ENCODE assay signal across 18 cellular contexts in genomic region chr15:52680756-52681155, GRCh38. TPM values are rescaled to one million over a fixed set of nuclear protein-coding genes. Genes with fewer than 3 reads are reported as not detected.
DNase-seq lines count a peak whose midpoint lies in the region; ATAC-seq and TF ChIP-seq lines count a peak whose summit lies in the region.
"Had no signal": no experiment of that assay in that cellular context is flagged by ENCODE, and none has a peak within 500 bp of the region (broad histone marks: within the 10 kb centered on the region; RNA-seq: fewer than 3 reads in every experiment).

No MANE protein-coding gene starts in this region.

- H3K9me3 ChIP-seq in cardiac muscle cell (ENCODE audit: low read depth), result no peaks in the 10 kb centered on the region
- H3K9me3 ChIP-seq in OCI-LY7 (ENCODE audit: low read length), result no peaks in the 10 kb centered on the region
- no peaks in the 10 kb centered on the region for H3K9me3 ChIP-seq in subcutaneous abdominal adipose tissue (ENCODE audit: control insufficient read depth in 5 of 5, low read length in 5 of 5)
- no peaks in the 10 kb centered on the region for H3K9me3 ChIP-seq in mucosa of descending colon
- H3K9me3 ChIP-seq: SJSA1 had no signal

- H3K36me3 Mint-ChIP-seq in memory B cell, result peaks cover 14% of the 10 kb centered on the region
- H3K36me3 Mint-ChIP-seq in activated T-helper 1 cell treated with anti-CD3 and anti-CD28 coated beads, Interleukin-12 subunit alpha, Interleukin-12 subunit beta, Interleukin-2, Interleukin-4 antibody, amounts not matched to agents 30 ng/mL and 10 ng/mL and 1 ng/mL, durations not matched to agents 14 hours and 24 hours and 36 hours (ENCODE audit: low read depth), result peaks cover 10% of the 10 kb centered on the region

- CTCF ChIA-PET in OCI-LY7 (lab: Charles Lee; ENCODE audit: unreplicated experiment), result interaction anchor here (1.2 kb wide), 1 partner anchor 50 kb away, joined by 3 read pairs; no protein-coding TSS in a partner anchor

- H3K4me3 ChIP-seq in cardiac muscle cell (peak overlapping the region; percentile 79), OCI-LY7 (ENCODE audit: low read depth, low read length, poor library complexity, severe bottlenecking) (peak overlapping the region; percentile 80), subcutaneous abdominal adipose tissue (ENCODE audit: low read depth in 1 of 5, low read length in 5 of 5) (no peak overlapping the region), mucosa of descending colon (no peak overlapping the region)
- H3K4me3 ChIP-seq: SJSA1 had no signal

- H3K27me3 ChIP-seq in cardiac muscle cell (no peaks in the 10 kb centered on the region), subcutaneous abdominal adipose tissue (ENCODE audit: control insufficient read depth in 5 of 5, insufficient read depth in 4 of 5, low read length in 5 of 5) (no peaks in the 10 kb centered on the region)
- H3K27me3 ChIP-seq: SJSA1 had no signal

- H3K36me3 ChIP-seq in cardiac muscle cell, result peaks cover 4% of the 10 kb centered on the region
- peaks cover 10% of the 10 kb centered on the region for H3K36me3 ChIP-seq in OCI-LY7 (ENCODE audit: insufficient read depth, low read length)
- H3K36me3 ChIP-seq in subcutaneous abdominal adipose tissue (ENCODE audit: control insufficient read depth in 5 of 5, insufficient read depth in 5 of 5, low read length in 5 of 5), result peaks cover 0 to 6% (median 3%) of the 10 kb centered on the region in 5 donors
- no peaks in the 10 kb centered on the region for H3K36me3 ChIP-seq in mucosa of descending colon (ENCODE audit: low read depth)
- H3K36me3 ChIP-seq: SJSA1 had no signal

- intact Hi-C loops in left ventricle myocardium superior (cut with micrococcal nuclease), result no loop called here
- intact Hi-C loops in OCI-LY7 (cut with micrococcal nuclease; ENCODE audit: unreplicated experiment), result loop anchor here (2.0 to 5.0 kb wide), 2 partner anchors 213 to 458 kb away; no protein-coding TSS in a partner anchor
- intact Hi-C loops in activated T-helper 1 cell treated with anti-CD3 and anti-CD28 coated beads, Interleukin-12 subunit alpha, Interleukin-12 subunit beta, Interleukin-2, Interleukin-4 antibody, amounts not matched to agents 30 ng/mL and 10 ng/mL and 1 ng/mL, durations not matched to agents 14 hours and 24 hours and 36 hours (cut with micrococcal nuclease), result no loop called here
- intact Hi-C loops in mucosa of descending colon (cut with DNase I, micrococcal nuclease), result no loop called here

- peak overlapping the region; percentile 78 for H3K4me3 Mint-ChIP-seq in memory B cell
- H3K4me3 Mint-ChIP-seq in activated T-helper 1 cell treated with anti-CD3 and anti-CD28 coated beads, Interleukin-12 subunit alpha, Interleukin-12 subunit beta, Interleukin-2, Interleukin-4 antibody, amounts not matched to agents 30 ng/mL and 10 ng/mL and 1 ng/mL, durations not matched to agents 14 hours and 24 hours and 36 hours, result no peak overlapping the region

- H3K4me2 ChIP-seq in OCI-LY7 (ENCODE audit: low read length), result peak overlapping the region; percentile 92

- TF ChIP-seq CTCF in cardiac muscle cell (IDR thresholded peaks at IDR 0.05; ENCODE audit: low read depth, low read length) (no peak), OCI-LY7 (conservative IDR thresholded peaks at IDR 0.05; ENCODE audit: low read length) (no peak), mucosa of descending colon (IDR thresholded peaks at IDR 0.05) (no peak)

- H3K9ac ChIP-seq in subcutaneous abdominal adipose tissue (ENCODE audit: low read length in 5 of 5), result no peak overlapping the region

- H4K20me1 ChIP-seq in OCI-LY7 (ENCODE audit: insufficient read depth, low read length), result no peaks in the 10 kb centered on the region

- peaks cover 40% of the 10 kb centered on the region for H3K79me2 ChIP-seq in OCI-LY7 (ENCODE audit: insufficient read depth, low read depth, low read length)

- no peak for ATAC-seq in left ventricle myocardium superior
- peak; percentile 12 for ATAC-seq in memory B cell (ENCODE audit: low read depth)
- no peak for ATAC-seq in mucosa of descending colon
- ATAC-seq: left lobe of liver; stimulated activated naive CD8-positive, alpha-beta T cell treated with anti-CD3 and anti-CD28 coated beads, Interleukin-15, amount 100 ng/mL, for 72 hours had no signal

- H3K9me3 Mint-ChIP-seq in memory B cell, result no peaks in the 10 kb centered on the region
- H3K9me3 Mint-ChIP-seq in activated T-helper 1 cell treated with anti-CD3 and anti-CD28 coated beads, Interleukin-12 subunit alpha, Interleukin-12 subunit beta, Interleukin-2, Interleukin-4 antibody, amounts not matched to agents 30 ng/mL and 10 ng/mL and 1 ng/mL, durations not matched to agents 14 hours and 24 hours and 36 hours, result no peaks in the 10 kb centered on the region
- H3K9me3 Mint-ChIP-seq: CD8-positive, alpha-beta memory T cell; stimulated activated naive CD8-positive, alpha-beta T cell treated with anti-CD3 and anti-CD28 coated beads, Interleukin-15, amount 100 ng/mL, for 72 hours had no signal

- peaks cover 21% of the 10 kb centered on the region for H3K4me1 ChIP-seq in cardiac muscle cell (ENCODE audit: low read depth)
- H3K4me1 ChIP-seq in OCI-LY7 (ENCODE audit: insufficient read depth, low read length, poor library complexity, severe bottlenecking), result peaks cover 72% of the 10 kb centered on the region
- peaks cover 2 to 28% (median 26%) of the 10 kb centered on the region in 5 donors for H3K4me1 ChIP-seq in subcutaneous abdominal adipose tissue (ENCODE audit: control insufficient read depth in 5 of 5, insufficient read depth in 5 of 5, low read length in 5 of 5)
- peaks cover 10% of the 10 kb centered on the region for H3K4me1 ChIP-seq in mucosa of descending colon (ENCODE audit: low read depth)
- H3K4me1 ChIP-seq: SJSA1 had no signal

- H3K27ac ChIP-seq in cardiac muscle cell (peak overlapping the region; percentile 92), OCI-LY7 (ENCODE audit: low read depth, low read length, poor library complexity, severe bottlenecking) (peak overlapping the region; percentile 99), subcutaneous abdominal adipose tissue (ENCODE audit: low read depth, low read length) (peak overlapping the region; percentile 99)
- H3K27ac ChIP-seq: SJSA1 had no signal

- H3K27me3 Mint-ChIP-seq in memory B cell, result no peaks in the 10 kb centered on the region
- H3K27me3 Mint-ChIP-seq in activated T-helper 1 cell treated with anti-CD3 and anti-CD28 coated beads, Interleukin-12 subunit alpha, Interleukin-12 subunit beta, Interleukin-2, Interleukin-4 antibody, amounts not matched to agents 30 ng/mL and 10 ng/mL and 1 ng/mL, durations not matched to agents 14 hours and 24 hours and 36 hours (ENCODE audit: insufficient read depth), result peaks cover 2% of the 10 kb centered on the region
- H3K27me3 Mint-ChIP-seq: stimulated activated naive CD8-positive, alpha-beta T cell treated with anti-CD3 and anti-CD28 coated beads, Interleukin-15, amount 100 ng/mL, for 72 hours had no signal

- BruUV-seq in OCI-LY7 (replicated peaks; lab: Mats Ljungman, UMichigan), result no TSS peak

- no peaks in the 10 kb centered on the region for H3K9me2 ChIP-seq in OCI-LY7 (ENCODE audit: insufficient read depth, low read length)

- peaks cover 32% of the 10 kb centered on the region for H3K4me1 Mint-ChIP-seq in memory B cell
- H3K4me1 Mint-ChIP-seq in activated T-helper 1 cell treated with anti-CD3 and anti-CD28 coated beads, Interleukin-12 subunit alpha, Interleukin-12 subunit beta, Interleukin-2, Interleukin-4 antibody, amounts not matched to agents 30 ng/mL and 10 ng/mL and 1 ng/mL, durations not matched to agents 14 hours and 24 hours and 36 hours (ENCODE audit: low read depth), result peaks cover 33% of the 10 kb centered on the region

- POLR2A ChIA-PET in OCI-LY7 (lab: Charles Lee), result interaction anchor here (0.5 to 8.2 kb wide), 10 partner anchors 7 to 458 kb away, joined by 3 to 76 read pairs (median 4); no protein-coding TSS in a partner anchor

- H3K27ac Mint-ChIP-seq in memory B cell, result peak overlapping the region; percentile 98
- H3K27ac Mint-ChIP-seq in activated T-helper 1 cell treated with anti-CD3 and anti-CD28 coated beads, Interleukin-12 subunit alpha, Interleukin-12 subunit beta, Interleukin-2, Interleukin-4 antibody, amounts not matched to agents 30 ng/mL and 10 ng/mL and 1 ng/mL, durations not matched to agents 14 hours and 24 hours and 36 hours, result no peak overlapping the region
- H3K27ac Mint-ChIP-seq: stimulated activated naive CD8-positive, alpha-beta T cell treated with anti-CD3 and anti-CD28 coated beads, Interleukin-15, amount 100 ng/mL, for 72 hours had no signal

- H2AFZ ChIP-seq in OCI-LY7 (ENCODE audit: low read length), result peak overlapping the region; percentile 5; the same call in 1 of the 2 replicates

- DNase-seq in cardiac muscle cell (ENCODE audit: low read depth in 1 of 2, low spot score in 1 of 2) (no peak), left ventricle myocardium superior (no peak), OCI-LY7 (ENCODE audit: low spot score) (peak; percentile 86), memory B cell (ENCODE audit: low spot score in 2 of 2) (peak in 1 of 2 donors; percentile 26), NCI-H1105 treated with DMSO at 0.1 percent for 48 hours (lab: John Stamatoyannopoulos, UW) (no peak), mucosa of descending colon (no peak)
- no peak for DNase-seq in activated T-helper 1 cell treated with anti-CD3 and anti-CD28 coated beads, Interleukin-12 subunit alpha, Interleukin-12 subunit beta, Interleukin-2, Interleukin-4 antibody, amounts not matched to agents 30 ng/mL and 10 ng/mL and 1 ng/mL, durations not matched to agents 14 hours and 24 hours and 36 hours (ENCODE audit: low spot score)
- DNase-seq: activated CD8-positive, alpha-beta memory T cell treated with anti-CD3 and anti-CD28 coated beads, Interleukin-2, amount 50 U/mL, for 4 hours; CD8-positive, alpha-beta memory T cell; DND-41; H7; NCI-H1694 treated with DMSO at 0.1 percent for 48 hours; stimulated activated CD4-positive, alpha-beta T cell treated with anti-CD3 and anti-CD28 coated beads, Interleukin-15, amount 100 ng/mL, for 24 hours; stimulated activated naive CD8-positive, alpha-beta T cell treated with anti-CD3 and anti-CD28 coated beads, Interleukin-15, amount 100 ng/mL, for 72 hours; T-helper 9 cell had no signal

RNA-seq across cellular contexts. Expression of gene ATOSA, which starts 1.6 kb away (rescaled TPM):
- total RNA-seq in cardiac muscle cell, result 13.9 and 23.6 TPM in 2 replicates
- 10.8 and 19.9 TPM in 2 replicates for polyA plus RNA-seq in cardiac muscle cell
- 27.5 TPM for total RNA-seq in left ventricle myocardium superior
- 28.5 and 34.1 TPM in 2 replicates for total RNA-seq in OCI-LY7 (2014; rRNA removed; shearing (Covaris generic))
- total RNA-seq in OCI-LY7 (2022), result 96.8 and 103 TPM in 2 replicates
- 14.8 and 16.5 TPM in 2 replicates for total RNA-seq in activated T-helper 1 cell treated with anti-CD3 and anti-CD28 coated beads, Interleukin-12 subunit alpha, Interleukin-12 subunit beta, Interleukin-2, Interleukin-4 antibody, amounts not matched to agents 30 ng/mL and 10 ng/mL and 1 ng/mL, durations not matched to agents 14 hours and 24 hours and 36 hours
- 10 to 100 TPM; 45.3 to 77.0 (median 53.1) TPM for total RNA-seq in mucosa of descending colon

Comparison
In these comparisons a context has a peak if more than half of its experiments do, and no peak if none do; other contexts are left out.
1. H3K4me3 ChIP-seq: peak in cardiac muscle cell (single experiment) and OCI-LY7 (single experiment); none in subcutaneous abdominal adipose tissue (0 of 5) and mucosa of descending colon (single experiment).
2. Peak in every context shown above with its lines, with median percentiles within 50 percentile points of each other: H3K27ac ChIP-seq.